In genomic region chr10:71718165-71718678, GRCh38 we compare ENCODE assay signal across 10 cellular contexts. TPM values are rescaled to one million over a fixed set of nuclear protein-coding genes. Genes with fewer than 3 reads are reported as not detected.
"Had no signal": no experiment of that assay in that cellular context is flagged by ENCODE, and none has a peak within 500 bp of the region (broad histone marks: within the 10 kb centered on the region; RNA-seq: fewer than 3 reads in every experiment).

No MANE protein-coding gene starts in this region.

- H3K27ac ChIP-seq: brain microvascular endothelial cell, left lung had no signal

- H3K36me3 ChIP-seq: brain microvascular endothelial cell, left lung had no signal

- H3K27me3 ChIP-seq: brain microvascular endothelial cell, left lung had no signal

- H3K4me2 ChIP-seq: smooth muscle cell had no signal

- DNase-seq: activated CD4-positive, CD25-positive, alpha-beta regulatory T cell; activated effector memory CD4-positive, alpha-beta T cell treated with Interleukin-2 at 50 U/mL for 16 hours; brain microvascular endothelial cell; foreskin melanocyte; left lung had no signal

- ATAC-seq: SK-N-SH treated with all-trans-retinoic acid at 6 μM for 48 hours; stimulated activated memory B cell treated with anti-CD40 and anti-IgM and Interleukin-4, amounts not matched to agents 10 μg/mL and 1 μg/mL and 100 μg/mL, for 72 hours had no signal

- H3K9me3 ChIP-seq: left lung had no signal

- H3K4me3 ChIP-seq: left lung, smooth muscle cell had no signal

RNA-seq across cellular contexts. Expression of gene C10orf105, which starts 1.4 kb away (rescaled TPM):
- polyA plus RNA-seq: keratinocyte, smooth muscle cell had no signal

RNA-seq across cellular contexts. Expression of gene VSIR, which starts 55.1 kb away (rescaled TPM):
- total RNA-seq: neural crest cell had no signal
